In the genomic region with DNA sequence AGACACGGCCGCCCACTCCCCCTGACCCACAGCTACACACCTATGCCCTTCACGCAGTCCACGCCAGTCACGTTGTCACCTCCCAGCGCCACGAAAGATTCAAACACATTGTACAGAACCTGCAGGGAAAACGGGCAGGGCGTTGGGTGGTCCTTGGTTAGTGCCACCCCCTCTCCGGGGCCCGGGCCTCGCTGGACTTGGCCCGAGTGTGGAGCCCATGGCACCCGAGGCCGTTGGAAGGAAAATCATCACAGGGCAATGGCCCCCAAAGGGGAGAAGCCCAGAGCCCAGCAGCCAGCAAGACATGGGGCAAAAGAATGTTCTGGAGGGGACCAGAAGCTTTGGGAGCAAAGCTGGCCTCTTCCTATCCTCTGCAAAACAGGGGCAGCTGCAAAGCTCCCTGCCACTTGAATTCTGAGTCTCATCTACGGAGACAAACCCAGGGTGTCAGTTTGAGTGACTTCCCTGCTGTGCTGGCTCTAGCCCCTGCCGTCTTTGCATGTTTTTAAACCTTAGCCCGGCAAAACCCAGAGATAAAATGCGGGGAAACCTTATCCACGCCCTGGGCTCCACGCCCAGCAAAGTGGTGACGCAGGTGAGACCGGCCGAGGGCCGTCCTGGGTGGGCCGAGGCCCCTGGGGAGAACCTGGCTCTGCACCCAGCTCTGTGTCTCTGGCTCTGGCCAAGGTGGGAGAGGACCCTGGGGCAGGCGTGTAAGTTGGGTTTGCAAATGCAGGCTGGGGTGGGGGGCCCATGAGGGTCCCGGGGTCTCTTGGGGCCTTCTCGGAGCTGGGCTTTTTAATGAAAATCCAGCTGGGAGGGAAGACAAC, we compare ENCODE assay signal across 13 cellular contexts. TPM values are rescaled to one million over a fixed set of nuclear protein-coding genes. Genes with fewer than 3 reads are reported as not detected.
DNase-seq lines count a peak whose midpoint lies in the region; ATAC-seq, FAIRE-seq and TF ChIP-seq lines count a peak whose summit lies in the region.
"Had no signal": no experiment of that assay in that cellular context is flagged by ENCODE, and none has a peak within 500 bp of the region (broad histone marks: within the 10 kb centered on the region; RNA-seq: fewer than 3 reads in every experiment).

No MANE protein-coding gene starts in this region.

- POLR2A ChIA-PET in PC-3 (lab: Charles Lee; ENCODE audit: unreplicated experiment): no interaction called here

- DNase-seq in HTR-8/SVneo (ENCODE audit: insufficient read length, low spot score) (no peak), PC-3 (no peak), fibroblast of pulmonary artery (ENCODE audit: low read depth) (peak; percentile 28), DMS53 treated with DMSO at 0.1 percent for 48 hours (lab: John Stamatoyannopoulos, UW; ENCODE audit: unreplicated experiment) (no peak), NCI-H526 treated with DMSO at 0.1 percent for 48 hours (lab: John Stamatoyannopoulos, UW) (no peak), NCI-H774 (lab: John Stamatoyannopoulos, UW) (no peak)
- DNase-seq: CD4-positive, alpha-beta T cell; NCI-H187 treated with DMSO at 0.1 percent for 48 hours; NCI-H2227 treated with DMSO at 0.1 percent for 48 hours; SW 1271 had no signal

- H3F3A ChIP-seq in PC-3 (ENCODE audit: low read length, unreplicated experiment): no peaks in the 10 kb centered on the region

- H3K36me3 ChIP-seq in BLaER1 (no peaks in the 10 kb centered on the region), PC-3 (ENCODE audit: low read depth, low read length) (no peaks in the 10 kb centered on the region)

- CTCF ChIA-PET in PC-3 (lab: Charles Lee): no interaction called here

- H4K20me1 ChIP-seq in BLaER1 (no peaks in the 10 kb centered on the region), PC-3 (ENCODE audit: low read length) (no peaks in the 10 kb centered on the region)

- BruUV-seq in PC-3 (replicated peaks; lab: Mats Ljungman, UMichigan): no TSS peak

- no peaks in the 10 kb centered on the region for H3K9me3 ChIP-seq in BLaER1
- no peaks in the 10 kb centered on the region for H3K9me3 ChIP-seq in PC-3 (ENCODE audit: low read length)

- H3K4me2 ChIP-seq in BLaER1 (peak overlapping the region; percentile 89), PC-3 (ENCODE audit: low read length) (no peak overlapping the region)

- no peaks in the 10 kb centered on the region for H3K9me2 ChIP-seq in PC-3 (replicated peaks; ENCODE audit: low read length)

- H2AFZ ChIP-seq in PC-3 (ENCODE audit: low read length): no peak overlapping the region

- H3K9ac ChIP-seq in BLaER1 (no peak overlapping the region), PC-3 (ENCODE audit: low read length) (no peak overlapping the region)

- TF ChIP-seq CTCF in PC-3 (conservative IDR thresholded peaks at IDR 0.05; ENCODE audit: low read depth, low read length) (no peak), fibroblast of pulmonary artery (IDR thresholded peaks at IDR 0.05; ENCODE audit: low read length, missing control alignments) (no peak)

- peak; percentile 51 for FAIRE-seq in HTR-8/SVneo (lab: Jason Lieb, UNC)
- FAIRE-seq: H54 had no signal

- peak overlapping the region; percentile 21; the same call in 1 of the 2 replicates for H3K4me3 ChIP-seq in BLaER1
- H3K4me3 ChIP-seq in PC-3 (ENCODE audit: low read length): no peak overlapping the region
- H3K4me3 ChIP-seq in fibroblast of pulmonary artery (replicated peaks; ENCODE audit: low read depth, low read length): no peak overlapping the region

- peaks cover 61% of the 10 kb centered on the region for H3K4me1 ChIP-seq in BLaER1
- H3K4me1 ChIP-seq in PC-3 (ENCODE audit: insufficient read depth, low read length): no peaks in the 10 kb centered on the region

- H3K79me2 ChIP-seq in PC-3 (ENCODE audit: low read length): no peaks in the 10 kb centered on the region

- H3K27ac ChIP-seq in BLaER1 (no peak overlapping the region), PC-3 (ENCODE audit: low read length) (no peak overlapping the region)

- ATAC-seq in PC-3 (peak; percentile 29; the same call in 1 of the 2 replicates), GM21381 (IDR thresholded peaks at IDR 0.05; ENCODE audit: unreplicated experiment) (no peak)

- H3K27me3 ChIP-seq in BLaER1 (no peaks in the 10 kb centered on the region), PC-3 (ENCODE audit: low read length) (no peaks in the 10 kb centered on the region)

- intact Hi-C loops in PC-3 (cut with micrococcal nuclease): no loop called here

RNA-seq across cellular contexts. Expression of a gene that starts 38.9 kb away (rescaled TPM):
- 4.7 and 4.9 TPM in 2 replicates for total RNA-seq in PC-3 (2014; rRNA removed)

RNA-seq across cellular contexts. Expression of a gene that starts 42.4 kb away (rescaled TPM):
- 31.3 and 42.1 TPM in 2 replicates for total RNA-seq in PC-3 (2014; rRNA removed)
